ENCODE assay signal across 16 cellular contexts in genomic region chr3:12454076-12454807, GRCh38. TPM values are rescaled to one million over a fixed set of nuclear protein-coding genes. Genes with fewer than 3 reads are reported as not detected.
DNase-seq lines count a peak whose midpoint lies in the region; ATAC-seq and TF ChIP-seq lines count a peak whose summit lies in the region.
"Had no signal": no experiment of that assay in that cellular context is flagged by ENCODE, and none has a peak within 500 bp of the region (broad histone marks: within the 10 kb centered on the region; RNA-seq: fewer than 3 reads in every experiment).

No MANE protein-coding gene starts in this region.

- H3K9me3 ChIP-seq in PC-9 (ENCODE audit: insufficient read depth, low read depth) (no peaks in the 10 kb centered on the region; the same call in 1 of the 2 replicates), gastrocnemius medialis (no peaks in the 10 kb centered on the region)

- H3K9me3 Mint-ChIP-seq in activated T-cell treated with anti-CD3 and anti-CD28 coated beads, Interleukin-2, amount 50 U/mL, for 72 hours = no peaks in the 10 kb centered on the region
- no peaks in the 10 kb centered on the region for H3K9me3 Mint-ChIP-seq in activated T-cell treated with anti-CD3 and anti-CD28 coated beads, Interleukin-2, amount 50 U/mL, for 4 hours
- no peaks in the 10 kb centered on the region for H3K9me3 Mint-ChIP-seq in stimulated activated effector memory CD8-positive, alpha-beta T cell treated with anti-CD3 and anti-CD28 coated beads, Interleukin-12 subunit alpha, Interleukin-12 subunit beta, amount 100 ng/mL, for 72 hours
- H3K9me3 Mint-ChIP-seq: dendritic cell treated with granulocyte-macrophage colony-stimulating factor and Interleukin-4, amounts not matched to agents 40 ng/mL and 50 ng/mL, for 4 days had no signal

- H3K4me1 ChIP-seq in PC-9 (replicated peaks; ENCODE audit: insufficient read depth) (peaks cover 44% of the 10 kb centered on the region), gastrocnemius medialis (no peaks in the 10 kb centered on the region)

- ATAC-seq in activated T-cell treated with anti-CD3 and anti-CD28 coated beads, Interleukin-2, amount 50 U/mL, for 72 hours (replicated peaks in 1 of 2) = peak; percentile 32 to 70
- ATAC-seq in activated T-cell treated with anti-CD3 and anti-CD28 coated beads, Interleukin-2, amount 50 U/mL, for 4 hours = no peak
- peak; percentile 74 for ATAC-seq in stimulated activated effector memory CD8-positive, alpha-beta T cell treated with anti-CD3 and anti-CD28 coated beads, Interleukin-12 subunit alpha, Interleukin-12 subunit beta, amount 100 ng/mL, for 72 hours
- ATAC-seq in gastrocnemius medialis (no peak), HG03159 (IDR thresholded peaks at IDR 0.05; ENCODE audit: unreplicated experiment) (no peak)
- ATAC-seq: right cardiac atrium; stimulated activated naive B cell treated with anti-CD40 and anti-IgM and Interleukin-4, amounts not matched to agents 10 μg/mL and 1 μg/mL and 100 μg/mL, for 72 hours had no signal

- POLR2A ChIA-PET in PC-9 (lab: Charles Lee; ENCODE audit: unreplicated experiment) = no interaction called here

- no TSS peak for BruUV-seq in PC-9 (replicated peaks; lab: Mats Ljungman, UMichigan)

- in situ Hi-C loops in gastrocnemius medialis (cut with MboI; ENCODE audit: low sequenced_read_pairs in 4 of 4) = no loop called here

- no peak for TF ChIP-seq POLR2A in gastrocnemius medialis (IDR thresholded peaks at IDR 0.05)

- CTCF ChIA-PET in PC-9 (lab: Charles Lee) = no interaction called here

- TF ChIP-seq CTCF in PC-9 (conservative IDR thresholded peaks at IDR 0.05) (no peak), epithelial cell of esophagus (IDR thresholded peaks at IDR 0.05; ENCODE audit: insufficient read depth, low read depth, low read length, missing control alignments) (no peak), gastrocnemius medialis (IDR thresholded peaks at IDR 0.05 in 4 of 5, conservative IDR thresholded peaks at IDR 0.05 in 1 of 5) (no peak)

- no peaks in the 10 kb centered on the region for H3K79me2 ChIP-seq in PC-9 (ENCODE audit: low read depth)

- H3K36me3 ChIP-seq in PC-9 (ENCODE audit: low read depth) (peaks cover 12% of the 10 kb centered on the region; the same call in 1 of the 2 replicates), gastrocnemius medialis (no peaks in the 10 kb centered on the region)

- H3K4me3 ChIP-seq in PC-9 = no peak overlapping the region
- no peak overlapping the region for H3K4me3 ChIP-seq in epithelial cell of esophagus (ENCODE audit: low read length)
- no peak overlapping the region for H3K4me3 ChIP-seq in gastrocnemius medialis
- H3K4me3 ChIP-seq: lung had no signal

- H3K4me2 ChIP-seq in PC-9 = peak overlapping the region; percentile 51

- intact Hi-C loops in PC-9 (cut with micrococcal nuclease; ENCODE audit: unreplicated experiment) = no loop called here
- intact Hi-C loops in gastrocnemius medialis (cut with DNase I; ENCODE audit: low total_unique reads) = no loop called here

- no peaks in the 10 kb centered on the region for H3K36me3 Mint-ChIP-seq in activated T-cell treated with anti-CD3 and anti-CD28 coated beads, Interleukin-2, amount 50 U/mL, for 72 hours (ENCODE audit: insufficient read depth in 2 of 2)
- H3K36me3 Mint-ChIP-seq in activated T-cell treated with anti-CD3 and anti-CD28 coated beads, Interleukin-2, amount 50 U/mL, for 4 hours (ENCODE audit: insufficient read depth) = no peaks in the 10 kb centered on the region
- no peaks in the 10 kb centered on the region for H3K36me3 Mint-ChIP-seq in stimulated activated effector memory CD8-positive, alpha-beta T cell treated with anti-CD3 and anti-CD28 coated beads, Interleukin-12 subunit alpha, Interleukin-12 subunit beta, amount 100 ng/mL, for 72 hours
- H3K36me3 Mint-ChIP-seq: IgD-negative memory B cell; stimulated activated naive B cell treated with anti-CD40 and anti-IgM and Interleukin-4, amounts not matched to agents 10 μg/mL and 1 μg/mL and 100 μg/mL, for 72 hours had no signal

- no peaks in the 10 kb centered on the region for H3K27me3 Mint-ChIP-seq in activated T-cell treated with anti-CD3 and anti-CD28 coated beads, Interleukin-2, amount 50 U/mL, for 72 hours (ENCODE audit: low read depth)
- H3K27me3 Mint-ChIP-seq in activated T-cell treated with anti-CD3 and anti-CD28 coated beads, Interleukin-2, amount 50 U/mL, for 4 hours (ENCODE audit: low read depth) = no peaks in the 10 kb centered on the region
- H3K27me3 Mint-ChIP-seq: dendritic cell treated with granulocyte-macrophage colony-stimulating factor and Interleukin-4, amounts not matched to agents 40 ng/mL and 50 ng/mL, for 4 days; IgD-negative memory B cell had no signal

- peaks cover 26% of the 10 kb centered on the region for H3F3A ChIP-seq in PC-9 (ENCODE audit: insufficient read depth, low read depth)

- H3K4me3 Mint-ChIP-seq in activated T-cell treated with anti-CD3 and anti-CD28 coated beads, Interleukin-2, amount 50 U/mL, for 72 hours = peak overlapping the region in 1 of 2 donors; percentile 27
- H3K4me3 Mint-ChIP-seq in activated T-cell treated with anti-CD3 and anti-CD28 coated beads, Interleukin-2, amount 50 U/mL, for 4 hours = no peak overlapping the region
- H3K4me3 Mint-ChIP-seq in stimulated activated effector memory CD8-positive, alpha-beta T cell treated with anti-CD3 and anti-CD28 coated beads, Interleukin-12 subunit alpha, Interleukin-12 subunit beta, amount 100 ng/mL, for 72 hours = peak overlapping the region; percentile 24
- H3K4me3 Mint-ChIP-seq: dendritic cell treated with granulocyte-macrophage colony-stimulating factor and Interleukin-4, amounts not matched to agents 40 ng/mL and 50 ng/mL, for 4 days; IgD-negative memory B cell; stimulated activated naive B cell treated with anti-CD40 and anti-IgM and Interleukin-4, amounts not matched to agents 10 μg/mL and 1 μg/mL and 100 μg/mL, for 72 hours had no signal

- H2AFZ ChIP-seq in PC-9 = no peak overlapping the region

- no peaks in the 10 kb centered on the region for H3K27me3 ChIP-seq in PC-9 (ENCODE audit: insufficient read depth, low read depth)
- no peaks in the 10 kb centered on the region for H3K27me3 ChIP-seq in gastrocnemius medialis

- no peaks in the 10 kb centered on the region for H4K20me1 ChIP-seq in PC-9 (ENCODE audit: insufficient read depth)

- no peak overlapping the region for H3K27ac Mint-ChIP-seq in activated T-cell treated with anti-CD3 and anti-CD28 coated beads, Interleukin-2, amount 50 U/mL, for 72 hours
- no peak overlapping the region for H3K27ac Mint-ChIP-seq in stimulated activated effector memory CD8-positive, alpha-beta T cell treated with anti-CD3 and anti-CD28 coated beads, Interleukin-12 subunit alpha, Interleukin-12 subunit beta, amount 100 ng/mL, for 72 hours
- H3K27ac Mint-ChIP-seq: dendritic cell treated with granulocyte-macrophage colony-stimulating factor and Interleukin-4, amounts not matched to agents 40 ng/mL and 50 ng/mL, for 4 days; IgD-negative memory B cell; stimulated activated naive B cell treated with anti-CD40 and anti-IgM and Interleukin-4, amounts not matched to agents 10 μg/mL and 1 μg/mL and 100 μg/mL, for 72 hours had no signal

- no peaks in the 10 kb centered on the region for H3K9me2 ChIP-seq in PC-9 (ENCODE audit: insufficient read depth)

- H3K4me1 Mint-ChIP-seq in activated T-cell treated with anti-CD3 and anti-CD28 coated beads, Interleukin-2, amount 50 U/mL, for 72 hours (ENCODE audit: low read depth) = peaks cover 10% of the 10 kb centered on the region
- no peaks in the 10 kb centered on the region for H3K4me1 Mint-ChIP-seq in activated T-cell treated with anti-CD3 and anti-CD28 coated beads, Interleukin-2, amount 50 U/mL, for 4 hours (ENCODE audit: low read depth)
- H3K4me1 Mint-ChIP-seq in stimulated activated effector memory CD8-positive, alpha-beta T cell treated with anti-CD3 and anti-CD28 coated beads, Interleukin-12 subunit alpha, Interleukin-12 subunit beta, amount 100 ng/mL, for 72 hours = peaks cover 8% of the 10 kb centered on the region
- H3K4me1 Mint-ChIP-seq: stimulated activated naive B cell treated with anti-CD40 and anti-IgM and Interleukin-4, amounts not matched to agents 10 μg/mL and 1 μg/mL and 100 μg/mL, for 72 hours had no signal

- DNase-seq in activated T-cell treated with anti-CD3 and anti-CD28 coated beads, Interleukin-2, amount 50 U/mL, for 72 hours = no peak
- no peak for DNase-seq in activated T-cell treated with anti-CD3 and anti-CD28 coated beads, Interleukin-2, amount 50 U/mL, for 4 hours
- DNase-seq in PC-9 = no peak
- DNase-seq in epithelial cell of esophagus (ENCODE audit: low read depth) = peak; percentile 59
- no peak for DNase-seq in stimulated activated effector memory CD8-positive, alpha-beta T cell treated with anti-CD3 and anti-CD28 coated beads, Interleukin-12 subunit alpha, Interleukin-12 subunit beta, amount 100 ng/mL, for 72 hours (ENCODE audit: low spot score in 2 of 2)
- DNase-seq in activated effector memory CD4-positive, alpha-beta T cell treated with anti-CD3 and anti-CD28 coated beads, Interleukin-2, amount 50 U/mL, for 16 hours = no peak
- DNase-seq in gastrocnemius medialis = no peak
- DNase-seq: activated CD4-positive, alpha-beta T cell treated with anti-CD3 and anti-CD28 coated beads for 1 hour; activated T-cell treated with anti-CD3 and anti-CD28 coated beads, Interleukin-2, amount 50 U/mL, for 1 hour; OCI-M1; right cardiac atrium; stimulated activated naive B cell treated with anti-CD40 and anti-IgM and Interleukin-4, amounts not matched to agents 10 μg/mL and 1 μg/mL and 100 μg/mL, for 72 hours had no signal

- H3K27ac ChIP-seq in PC-9 = peak overlapping the region; percentile 83
- no peak overlapping the region for H3K27ac ChIP-seq in gastrocnemius medialis

RNA-seq across cellular contexts. Expression of gene TSEN2, which starts 30.0 kb away (rescaled TPM):
- 10 to 100 TPM in 1 of 2 donors, 1 to 10 TPM in 1; 8.7 to 11.8 TPM for total RNA-seq in activated T-cell treated with anti-CD3 and anti-CD28 coated beads, Interleukin-2, amount 50 U/mL, for 72 hours
- total RNA-seq in activated T-cell treated with anti-CD3 and anti-CD28 coated beads, Interleukin-2, amount 50 U/mL, for 4 hours = 10 to 100 TPM; 30.6 to 38.8 (median 35.9) TPM
- total RNA-seq in PC-9 (2021) (22.1 and 26.8 TPM in 2 replicates), gastrocnemius medialis (10 to 100 TPM; 10.7 to 19.5 (median 12.0) TPM)

Comparison
In these comparisons a context has a peak if more than half of its experiments do, and no peak if none do; other contexts are left out.
1. ATAC-seq: peak in activated T-cell treated with anti-CD3 and anti-CD28 coated beads, Interleukin-2, amount 50 U/mL, for 72 hours (2 of 2) and stimulated activated effector memory CD8-positive, alpha-beta T cell treated with anti-CD3 and anti-CD28 coated beads, Interleukin-12 subunit alpha, Interleukin-12 subunit beta, amount 100 ng/mL, for 72 hours (single experiment); none in activated T-cell treated with anti-CD3 and anti-CD28 coated beads, Interleukin-2, amount 50 U/mL, for 4 hours (0 of 2), gastrocnemius medialis (0 of 2) and HG03159 (single experiment).